37 cellular contexts compared by ENCODE assay signal in genomic region chr6:90977513-90977912, GRCh38.
"Had no signal": no experiment of that assay in that cellular context is flagged by ENCODE, and none has a peak within 500 bp of the region (broad histone marks: within the 10 kb centered on the region; RNA-seq: fewer than 3 reads in every experiment).

No MANE protein-coding gene starts in this region.

- H3K4me3 Mint-ChIP-seq: activated CD4-positive, alpha-beta memory T cell treated with anti-CD3 and anti-CD28 coated beads for 36 hours; activated CD4-positive, alpha-beta T cell treated with anti-CD3 and anti-CD28 coated beads for 36 hours; activated CD4-positive, alpha-beta T cell treated with anti-CD3 and anti-CD28 coated beads, Interleukin-2, amount 10 ng/mL, durations not matched to agents 24 days and 14 days; activated CD8-positive, alpha-beta memory T cell treated with anti-CD3 and anti-CD28 coated beads, Interleukin-2, amount 10 ng/mL, durations not matched to agents 7 days and 5 days; activated CD8-positive, alpha-beta T cell treated with anti-CD3 and anti-CD28 coated beads, Interleukin-2, amount 10 ng/mL, durations not matched to agents 7 days and 5 days; activated naive CD4-positive, alpha-beta T cell treated with anti-CD3 and anti-CD28 coated beads for 36 hours; activated naive CD4-positive, alpha-beta T cell treated with anti-CD3 and anti-CD28 coated beads, Interleukin-2, amount 50 U/mL, for 24 hours; activated naive CD8-positive, alpha-beta T cell treated with anti-CD3 and anti-CD28 coated beads for 36 hours; activated naive CD8-positive, alpha-beta T cell treated with anti-CD3 and anti-CD28 coated beads, Interleukin-2, amount 50 U/mL, for 24 hours; activated T-helper 1 cell treated with anti-CD3 and anti-CD28 coated beads, Interleukin-12 subunit alpha, Interleukin-12 subunit beta, Interleukin-2, Interleukin-4 antibody, amounts not matched to agents 30 ng/mL and 10 ng/mL and 1 ng/mL, durations not matched to agents 14 hours and 24 hours and 36 hours; brain; dendritic cell treated with granulocyte-macrophage colony-stimulating factor and Interleukin-4, amounts not matched to agents 40 ng/mL and 50 ng/mL, for 4 days; endodermal cell; T-helper 17 cell; T-helper 2 cell treated with Interferon-gamma antibody and Interleukin-4, amounts not matched to agents 5 μg/mL and 100 μg/mL, for 36 hours had no signal

- H3K4me1 ChIP-seq: adrenal gland, breast epithelium had no signal

- H3K27ac ChIP-seq: adrenal gland, breast epithelium, cardiac muscle cell, coronary artery, dorsolateral prefrontal cortex had no signal

- ATAC-seq: activated CD4-positive, alpha-beta T cell treated with anti-CD3 and anti-CD28 coated beads for 36 hours; activated CD8-positive, alpha-beta memory T cell treated with anti-CD3 and anti-CD28 coated beads, Interleukin-2, amount 10 ng/mL, durations not matched to agents 7 days and 5 days; activated CD8-positive, alpha-beta T cell treated with anti-CD3 and anti-CD28 coated beads, Interleukin-2, amount 10 ng/mL, durations not matched to agents 7 days and 5 days; activated naive CD8-positive, alpha-beta T cell treated with anti-CD3 and anti-CD28 coated beads, Interleukin-2, amount 50 U/mL, for 24 hours; esophagus mucosa; T-helper 17 cell had no signal

- H3K36me3 ChIP-seq: adrenal gland, breast epithelium, cardiac muscle cell had no signal

- H3K9me3 Mint-ChIP-seq: activated CD4-positive, alpha-beta memory T cell treated with anti-CD3 and anti-CD28 coated beads for 36 hours; activated CD4-positive, alpha-beta T cell treated with anti-CD3 and anti-CD28 coated beads, Interleukin-2, amount 10 ng/mL, durations not matched to agents 24 days and 14 days; activated naive CD4-positive, alpha-beta T cell treated with anti-CD3 and anti-CD28 coated beads for 36 hours; activated naive CD4-positive, alpha-beta T cell treated with anti-CD3 and anti-CD28 coated beads, Interleukin-2, amount 50 U/mL, for 24 hours; activated naive CD8-positive, alpha-beta T cell treated with anti-CD3 and anti-CD28 coated beads for 36 hours; activated naive CD8-positive, alpha-beta T cell treated with anti-CD3 and anti-CD28 coated beads, Interleukin-2, amount 50 U/mL, for 24 hours; activated T-helper 1 cell treated with anti-CD3 and anti-CD28 coated beads, Interleukin-12 subunit alpha, Interleukin-12 subunit beta, Interleukin-2, Interleukin-4 antibody, amounts not matched to agents 30 ng/mL and 10 ng/mL and 1 ng/mL, durations not matched to agents 14 hours and 24 hours and 36 hours; activated T-helper 2 cell treated with anti-CD3 and anti-CD28 coated beads, Interferon-gamma antibody, Interleukin-2, Interleukin-4, amounts not matched to agents 10 μg/mL and 5 μg/mL and 100 μg/mL, durations not matched to agents 14 hours and 24 hours and 36 hours; brain; dendritic cell treated with granulocyte-macrophage colony-stimulating factor and Interleukin-4, amounts not matched to agents 40 ng/mL and 50 ng/mL, for 4 days; endodermal cell; T-helper 2 cell treated with Interferon-gamma antibody and Interleukin-4, amounts not matched to agents 5 μg/mL and 100 μg/mL, for 36 hours had no signal

- H3K4me1 Mint-ChIP-seq: activated CD4-positive, alpha-beta T cell treated with anti-CD3 and anti-CD28 coated beads for 36 hours; activated CD4-positive, alpha-beta T cell treated with anti-CD3 and anti-CD28 coated beads, Interleukin-2, amount 10 ng/mL, durations not matched to agents 24 days and 14 days; activated CD8-positive, alpha-beta memory T cell treated with anti-CD3 and anti-CD28 coated beads, Interleukin-2, amount 10 ng/mL, durations not matched to agents 7 days and 5 days; activated naive CD4-positive, alpha-beta T cell treated with anti-CD3 and anti-CD28 coated beads, Interleukin-2, amount 50 U/mL, for 24 hours; activated naive CD8-positive, alpha-beta T cell treated with anti-CD3 and anti-CD28 coated beads for 36 hours; activated naive CD8-positive, alpha-beta T cell treated with anti-CD3 and anti-CD28 coated beads, Interleukin-2, amount 50 U/mL, for 24 hours; brain; endodermal cell; T-helper 17 cell had no signal

- FAIRE-seq: frontal cortex had no signal

- DNase-seq: activated CD4-positive, alpha-beta memory T cell treated with anti-CD3 and anti-CD28 coated beads for 36 hours; activated CD4-positive, alpha-beta T cell treated with anti-CD3 and anti-CD28 coated beads for 36 hours; activated CD4-positive, alpha-beta T cell treated with anti-CD3 and anti-CD28 coated beads, Interleukin-2, amount 10 ng/mL, durations not matched to agents 24 days and 14 days; activated CD4-positive, CD25-positive, alpha-beta regulatory T cell; activated CD4-positive, CD25-positive, alpha-beta regulatory T cell treated with anti-CD3 and anti-CD28 coated beads, Interleukin-2, amount 50 U/mL, for 72 hours; activated CD8-positive, alpha-beta memory T cell treated with anti-CD3 and anti-CD28 coated beads, Interleukin-2, amount 10 ng/mL, durations not matched to agents 7 days and 5 days; activated CD8-positive, alpha-beta memory T cell treated with anti-CD3 and anti-CD28 coated beads, Interleukin-2, amount 50 U/mL, for 4 hours; activated CD8-positive, alpha-beta T cell treated with anti-CD3 and anti-CD28 coated beads, Interleukin-2, amount 10 ng/mL, durations not matched to agents 7 days and 5 days; activated effector memory CD4-positive, alpha-beta T cell treated with anti-CD3 and anti-CD28 coated beads, Interleukin-2, amount 50 U/mL, for 16 hours; activated naive CD4-positive, alpha-beta T cell treated with anti-CD3 and anti-CD28 coated beads for 36 hours; activated naive CD8-positive, alpha-beta T cell treated with anti-CD3 and anti-CD28 coated beads for 36 hours; activated naive CD8-positive, alpha-beta T cell treated with anti-CD3 and anti-CD28 coated beads, Interleukin-2, amount 50 U/mL, for 24 hours; activated T-cell treated with anti-CD3 and anti-CD28 coated beads, Interleukin-2, amount 50 U/mL, for 1 hour; activated T-cell treated with anti-CD3 and anti-CD28 coated beads, Interleukin-2, amount 50 U/mL, for 48 hours; adrenal gland; amygdala; aorta; central memory CD4-positive, alpha-beta T cell; cerebellar nuclear complex; dorsolateral prefrontal cortex; effector memory CD4-positive, alpha-beta T cell; endodermal cell; foreskin fibroblast; head of caudate nucleus; T-helper 17 cell; T1000 had no signal

- H3K27me3 ChIP-seq: adrenal gland, breast epithelium, cardiac muscle cell, dorsolateral prefrontal cortex had no signal

- H3K27me3 Mint-ChIP-seq: activated CD4-positive, alpha-beta memory T cell treated with anti-CD3 and anti-CD28 coated beads for 36 hours; activated CD4-positive, alpha-beta T cell treated with anti-CD3 and anti-CD28 coated beads, Interleukin-2, amount 10 ng/mL, durations not matched to agents 24 days and 14 days; activated CD8-positive, alpha-beta memory T cell treated with anti-CD3 and anti-CD28 coated beads, Interleukin-2, amount 10 ng/mL, durations not matched to agents 7 days and 5 days; activated naive CD8-positive, alpha-beta T cell treated with anti-CD3 and anti-CD28 coated beads for 36 hours; dendritic cell treated with granulocyte-macrophage colony-stimulating factor and Interleukin-4, amounts not matched to agents 40 ng/mL and 50 ng/mL, for 4 days had no signal

- H3K27ac Mint-ChIP-seq: activated CD4-positive, alpha-beta memory T cell treated with anti-CD3 and anti-CD28 coated beads for 36 hours; activated CD4-positive, alpha-beta T cell treated with anti-CD3 and anti-CD28 coated beads for 36 hours; activated CD4-positive, alpha-beta T cell treated with anti-CD3 and anti-CD28 coated beads, Interleukin-2, amount 10 ng/mL, durations not matched to agents 24 days and 14 days; activated CD8-positive, alpha-beta memory T cell treated with anti-CD3 and anti-CD28 coated beads, Interleukin-2, amount 10 ng/mL, durations not matched to agents 7 days and 5 days; activated CD8-positive, alpha-beta T cell treated with anti-CD3 and anti-CD28 coated beads, Interleukin-2, amount 10 ng/mL, durations not matched to agents 7 days and 5 days; activated naive CD4-positive, alpha-beta T cell treated with anti-CD3 and anti-CD28 coated beads for 36 hours; activated naive CD4-positive, alpha-beta T cell treated with anti-CD3 and anti-CD28 coated beads, Interleukin-2, amount 50 U/mL, for 24 hours; activated naive CD8-positive, alpha-beta T cell treated with anti-CD3 and anti-CD28 coated beads for 36 hours; activated naive CD8-positive, alpha-beta T cell treated with anti-CD3 and anti-CD28 coated beads, Interleukin-2, amount 50 U/mL, for 24 hours; activated T-helper 1 cell treated with anti-CD3 and anti-CD28 coated beads, Interleukin-12 subunit alpha, Interleukin-12 subunit beta, Interleukin-2, Interleukin-4 antibody, amounts not matched to agents 30 ng/mL and 10 ng/mL and 1 ng/mL, durations not matched to agents 14 hours and 24 hours and 36 hours; activated T-helper 2 cell treated with anti-CD3 and anti-CD28 coated beads, Interferon-gamma antibody, Interleukin-2, Interleukin-4, amounts not matched to agents 10 μg/mL and 5 μg/mL and 100 μg/mL, durations not matched to agents 14 hours and 24 hours and 36 hours; brain; dendritic cell treated with granulocyte-macrophage colony-stimulating factor and Interleukin-4, amounts not matched to agents 40 ng/mL and 50 ng/mL, for 4 days; endodermal cell; T-helper 17 cell; T-helper 2 cell treated with Interferon-gamma antibody and Interleukin-4, amounts not matched to agents 5 μg/mL and 100 μg/mL, for 36 hours had no signal

- H3K36me3 Mint-ChIP-seq: activated CD4-positive, alpha-beta memory T cell treated with anti-CD3 and anti-CD28 coated beads for 36 hours; activated CD8-positive, alpha-beta memory T cell treated with anti-CD3 and anti-CD28 coated beads, Interleukin-2, amount 10 ng/mL, durations not matched to agents 7 days and 5 days; activated naive CD4-positive, alpha-beta T cell treated with anti-CD3 and anti-CD28 coated beads, Interleukin-2, amount 50 U/mL, for 24 hours; activated naive CD8-positive, alpha-beta T cell treated with anti-CD3 and anti-CD28 coated beads for 36 hours; brain had no signal

- H3K9me3 ChIP-seq: adrenal gland, breast epithelium had no signal

- H3K4me3 ChIP-seq: adrenal gland, breast epithelium, cardiac muscle cell, coronary artery, dorsolateral prefrontal cortex had no signal
